In genomic region chr1:109485001-109485400, GRCh38 we compare ENCODE assay signal across 9 cellular contexts. TPM values are rescaled to one million over a fixed set of nuclear protein-coding genes. Genes with fewer than 3 reads are reported as not detected.
A peak's percentile ranks its signal among the peaks of the same experiment; 100 is the strongest.
DNase-seq lines count a peak whose midpoint lies in the region; ATAC-seq and TF ChIP-seq lines count a peak whose summit lies in the region.
"Had no signal": no experiment of that assay in that cellular context is flagged by ENCODE, and none has a peak within 500 bp of the region (broad histone marks: within the 10 kb centered on the region; RNA-seq: fewer than 3 reads in every experiment).

No MANE protein-coding gene starts in this region.

- no peaks in the 10 kb centered on the region for H3K9me3 ChIP-seq in duodenal mucosa (ENCODE audit: control insufficient read depth in 1 of 2, low read length in 2 of 2)
- H3K9me3 ChIP-seq in psoas muscle = no peaks in the 10 kb centered on the region

- peak overlapping the region in 1 of 2 donors; percentile 72 for H3K9ac ChIP-seq in duodenal mucosa (ENCODE audit: low read depth in 1 of 2, low read length in 2 of 2)

- peak overlapping the region; percentile 70 to 96 for H3K4me3 ChIP-seq in duodenal mucosa (ENCODE audit: low read depth in 1 of 2, low read length in 2 of 2)
- peak overlapping the region; percentile 85 for H3K4me3 ChIP-seq in psoas muscle

- peaks cover 0 to 11% of the 10 kb centered on the region in 2 donors for H3K36me3 ChIP-seq in duodenal mucosa (ENCODE audit: control insufficient read depth in 1 of 2, insufficient read depth in 2 of 2, low read length in 2 of 2)
- H3K36me3 ChIP-seq in psoas muscle (ENCODE audit: insufficient read depth in 1 of 2, low read depth in 1 of 2) = peaks cover 0 to 68% of the 10 kb centered on the region in 2 donors

- H3K27ac ChIP-seq in duodenal mucosa (ENCODE audit: low read depth, low read length) = no peak overlapping the region
- H3K27ac ChIP-seq in psoas muscle = no peak overlapping the region

- H3K27me3 ChIP-seq in duodenal mucosa (ENCODE audit: control insufficient read depth in 1 of 2, insufficient read depth in 2 of 2, low read length in 2 of 2) (peaks cover 0 to 5% of the 10 kb centered on the region in 2 donors), psoas muscle (ENCODE audit: insufficient read depth in 3 of 3, low read length in 2 of 3) (no peaks in the 10 kb centered on the region)

- peak; percentile 38 for DNase-seq in NCI-H345 (lab: John Stamatoyannopoulos, UW)
- DNase-seq in NCI-H345 treated with DMSO at 0.1 percent for 48 hours (lab: John Stamatoyannopoulos, UW; ENCODE audit: unreplicated experiment) = no peak
- DNase-seq in NCI-H69 (lab: John Stamatoyannopoulos, UW) = peak; percentile 47
- DNase-seq in psoas muscle = no peak
- DNase-seq in HuH-7.5 (ENCODE audit: low spot score) = no peak
- no peak for DNase-seq in hypothalamus (lab: John Stamatoyannopoulos, UW)

- peaks cover 13 to 16% of the 10 kb centered on the region in 2 donors for H3K4me1 ChIP-seq in duodenal mucosa (ENCODE audit: control insufficient read depth in 1 of 2, insufficient read depth in 2 of 2, low read length in 2 of 2)
- H3K4me1 ChIP-seq in psoas muscle = peaks cover 40% of the 10 kb centered on the region

- intact Hi-C loops in psoas muscle (cut with DNase I) = no loop called here

- ATAC-seq in psoas muscle (no peak), esophagus mucosa (no peak)

- TF ChIP-seq CTCF in psoas muscle (IDR thresholded peaks at IDR 0.05) = no peak

- 30 to 36% (median 30%) methylated on average over 3 of the region's 3 CpGs for WGBS in psoas muscle, 3 donors

RNA-seq across cellular contexts. Expression of gene ATXN7L2, which starts 1.3 kb away (rescaled TPM):
- total RNA-seq in psoas muscle (10 to 100 TPM in 1 of 4 donors, 1 to 10 TPM in 3; 4.4 to 14.1 (median 8.4) TPM), esophagus mucosa (2.7 TPM)
- 1 to 10 TPM; 5.1 to 5.2 (median 5.1) TPM for polyA plus RNA-seq in psoas muscle

RNA-seq across cellular contexts. Expression of gene CYB561D1, which starts 8.9 kb away (rescaled TPM):
- 1 to 10 TPM; 2.4 to 4.0 (median 3.7) TPM for total RNA-seq in psoas muscle
- 10 to 100 TPM in 1 of 3 donors, 1 to 10 TPM in 2; 1.8 to 15.0 (median 3.5) TPM for polyA plus RNA-seq in psoas muscle
- total RNA-seq in esophagus mucosa = 7.2 TPM

RNA-seq across cellular contexts. Expression of gene SYPL2, which starts 18.7 kb away (rescaled TPM):
- 100 to 1,000 TPM; 125 to 203 (median 163) TPM for total RNA-seq in psoas muscle
- polyA plus RNA-seq in psoas muscle = 10 to 100 TPM; 35.3 to 67.8 (median 66.2) TPM
- total RNA-seq in esophagus mucosa = not detected

RNA-seq across cellular contexts. Expression of gene AMIGO1, which starts 24.5 kb away (rescaled TPM):
- total RNA-seq in psoas muscle = 10 to 100 TPM in 3 of 4 donors, 1 to 10 TPM in 1; 8.7 to 16.6 (median 11.4) TPM
- polyA plus RNA-seq in psoas muscle = 10 to 100 TPM in 1 of 3 donors, 1 to 10 TPM in 2; 3.1 to 16.0 (median 8.0) TPM
- 1.2 TPM for total RNA-seq in esophagus mucosa

RNA-seq across cellular contexts. Expression of gene GPR61, which starts 54.7 kb away (rescaled TPM):
- 1 to 10 TPM in 1 of 4 donors, under 1 TPM in 1, not detected in 2; 0.18 to 1.4 TPM for total RNA-seq in psoas muscle
- polyA plus RNA-seq in psoas muscle = under 1 TPM in 1 of 3 donors, not detected in 2; 0.10 TPM
- not detected for total RNA-seq in esophagus mucosa
- total RNA-seq: subcutaneous adipose tissue had no signal

Comparison
In these comparisons a context has a peak if more than half of its experiments do, and no peak if none do; other contexts are left out.
1. DNase-seq: peak in NCI-H345 (single experiment) and NCI-H69 (single experiment); none in NCI-H345 treated with DMSO at 0.1 percent for 48 hours (single experiment), psoas muscle (0 of 2), HuH-7.5 (single experiment) and hypothalamus (0 of 51).
2. RNA of gene SYPL2, which starts 18.7 kb away (total RNA-seq): 125 to 203 TPM in psoas muscle; not detected in esophagus mucosa (single experiment); every median in the first group is over 100 times any median in the second.